In the genomic region with DNA sequence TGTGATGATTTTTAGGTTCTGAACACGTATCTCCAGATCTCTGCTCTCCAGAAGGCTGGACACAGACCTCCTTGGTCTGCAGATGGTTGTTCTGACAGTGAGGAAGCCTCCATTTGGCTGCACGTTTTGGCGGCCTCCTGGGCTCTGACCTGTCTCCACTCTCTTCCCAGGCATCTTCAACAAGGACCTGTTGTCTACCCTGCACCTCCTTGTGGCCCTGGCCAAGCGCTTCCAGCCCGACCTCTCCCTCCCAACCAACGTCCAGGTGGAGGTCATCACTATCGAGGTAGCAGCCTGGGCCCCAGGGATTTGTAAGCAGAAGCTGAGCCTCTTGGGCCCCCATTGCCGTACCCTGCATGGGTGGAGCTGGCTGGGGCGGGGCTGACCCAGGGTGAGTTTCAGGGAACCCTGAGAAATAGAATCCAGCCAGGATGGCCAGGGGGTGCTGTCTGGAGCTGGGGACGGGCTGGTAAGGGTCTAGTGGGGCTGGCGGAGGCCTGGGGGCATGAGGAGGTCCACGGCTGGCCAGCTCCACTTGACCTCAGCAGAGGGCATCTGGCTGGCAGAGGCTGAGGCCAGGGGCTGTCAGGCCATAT, we compare ENCODE assay signal across 18 cellular contexts. TPM values are rescaled to one million over a fixed set of nuclear protein-coding genes. Genes with fewer than 3 reads are reported as not detected.
DNase-seq lines count a peak whose midpoint lies in the region; ATAC-seq and TF ChIP-seq lines count a peak whose summit lies in the region.
"Had no signal": no experiment of that assay in that cellular context is flagged by ENCODE, and none has a peak within 500 bp of the region (broad histone marks: within the 10 kb centered on the region; RNA-seq: fewer than 3 reads in every experiment).

No MANE protein-coding gene starts in this region.

- no peak for DNase-seq in activated naive CD4-positive, alpha-beta T cell treated with anti-CD3 and anti-CD28 coated beads, Interleukin-2, amount 10 ng/mL, durations not matched to agents 7 days and 5 days
- no peak for DNase-seq in activated naive CD4-positive, alpha-beta T cell treated with anti-CD3 and anti-CD28 coated beads, Interleukin-2, amount 50 U/mL, for 72 hours (ENCODE audit: low spot score in 2 of 2)
- DNase-seq in T-helper 17 cell (no peak), mesenteric fat pad (ENCODE audit: low spot score) (peak; percentile 83), D341Med (ENCODE audit: low spot score) (no peak), colonic mucosa (no peak), activated gamma-delta T cell treated with Interleukin-2 at 50 U/mL for 16 hours (no peak)
- DNase-seq: KBM-7, NCI-H1417 treated with DMSO at 0.1 percent for 48 hours, NCI-H2029 treated with DMSO at 0.1 percent for 48 hours, NCI-H524, Right ventricle myocardium superior had no signal

- no peak for TF ChIP-seq CTCF in colonic mucosa (IDR thresholded peaks at IDR 0.05)

- H3K27me3 ChIP-seq in colonic mucosa, result no peaks in the 10 kb centered on the region
- H3K27me3 ChIP-seq: Peyer's patch had no signal

- H3K9me3 Mint-ChIP-seq in activated naive CD4-positive, alpha-beta T cell treated with anti-CD3 and anti-CD28 coated beads, Interleukin-2, amount 10 ng/mL, durations not matched to agents 7 days and 5 days, result no peaks in the 10 kb centered on the region
- H3K9me3 Mint-ChIP-seq in activated naive CD4-positive, alpha-beta T cell treated with anti-CD3 and anti-CD28 coated beads, Interleukin-2, amount 50 U/mL, for 72 hours, result no peaks in the 10 kb centered on the region

- H3K27ac ChIP-seq in colonic mucosa, result no peak overlapping the region
- H3K27ac ChIP-seq: C4-2B, Peyer's patch, SK-N-MC had no signal

- no peaks in the 10 kb centered on the region for H3K27me3 Mint-ChIP-seq in activated naive CD4-positive, alpha-beta T cell treated with anti-CD3 and anti-CD28 coated beads, Interleukin-2, amount 10 ng/mL, durations not matched to agents 7 days and 5 days
- H3K27me3 Mint-ChIP-seq in T-helper 17 cell, result no peaks in the 10 kb centered on the region

- intact Hi-C loops in colonic mucosa (cut with DNase I), result no loop called here

- no peaks in the 10 kb centered on the region for H3K36me3 ChIP-seq in colonic mucosa
- H3K36me3 ChIP-seq: HAP-1, Peyer's patch had no signal

- no peaks in the 10 kb centered on the region for H3K4me1 ChIP-seq in colonic mucosa
- H3K4me1 ChIP-seq: HAP-1 had no signal

- H3K4me3 ChIP-seq in colonic mucosa, result no peak overlapping the region
- H3K4me3 ChIP-seq: HAP-1, Peyer's patch, SK-N-MC had no signal

- H3K36me3 Mint-ChIP-seq in activated naive CD4-positive, alpha-beta T cell treated with anti-CD3 and anti-CD28 coated beads, Interleukin-2, amount 10 ng/mL, durations not matched to agents 7 days and 5 days, result peaks cover 39% of the 10 kb centered on the region
- H3K36me3 Mint-ChIP-seq in activated naive CD4-positive, alpha-beta T cell treated with anti-CD3 and anti-CD28 coated beads, Interleukin-2, amount 50 U/mL, for 72 hours, result peaks cover 14 to 24% of the 10 kb centered on the region in 2 donors
- H3K36me3 Mint-ChIP-seq in T-helper 17 cell (ENCODE audit: low read depth), result peaks cover 7% of the 10 kb centered on the region

- ATAC-seq in activated naive CD4-positive, alpha-beta T cell treated with anti-CD3 and anti-CD28 coated beads, Interleukin-2, amount 50 U/mL, for 72 hours, result no peak
- ATAC-seq in T-helper 17 cell, result no peak
- ATAC-seq in HG02840 (IDR thresholded peaks at IDR 0.05; ENCODE audit: low FRiP score, unreplicated experiment), result no peak

- peaks cover 39% of the 10 kb centered on the region for H3K4me1 Mint-ChIP-seq in activated naive CD4-positive, alpha-beta T cell treated with anti-CD3 and anti-CD28 coated beads, Interleukin-2, amount 10 ng/mL, durations not matched to agents 7 days and 5 days
- H3K4me1 Mint-ChIP-seq in T-helper 17 cell, result peaks cover 35% of the 10 kb centered on the region

- no peak overlapping the region for H3K9ac ChIP-seq in colonic mucosa (ENCODE audit: low read depth in 2 of 2, low read length in 2 of 2)

- CTCF ChIA-PET in activated naive CD4-positive, alpha-beta T cell treated with anti-CD3 and anti-CD28 coated beads, Interleukin-2, amount 10 ng/mL, durations not matched to agents 7 days and 5 days (lab: Charles Lee), result interaction anchor here (1.6 kb wide), 1 partner anchor 9 kb away, joined by 4 read pairs; no protein-coding TSS in a partner anchor

- H3K9me3 ChIP-seq in T-helper 17 cell (ENCODE audit: control insufficient read depth, low read length, poor library complexity, severe bottlenecking), result no peaks in the 10 kb centered on the region
- no peaks in the 10 kb centered on the region for H3K9me3 ChIP-seq in colonic mucosa
- H3K9me3 ChIP-seq: HAP-1, Peyer's patch had no signal

- no peak overlapping the region for H3K4me3 Mint-ChIP-seq in activated naive CD4-positive, alpha-beta T cell treated with anti-CD3 and anti-CD28 coated beads, Interleukin-2, amount 10 ng/mL, durations not matched to agents 7 days and 5 days
- H3K4me3 Mint-ChIP-seq in T-helper 17 cell, result no peak overlapping the region

- H3K27ac Mint-ChIP-seq in activated naive CD4-positive, alpha-beta T cell treated with anti-CD3 and anti-CD28 coated beads, Interleukin-2, amount 10 ng/mL, durations not matched to agents 7 days and 5 days, result peak overlapping the region; percentile 72
- no peak overlapping the region for H3K27ac Mint-ChIP-seq in activated naive CD4-positive, alpha-beta T cell treated with anti-CD3 and anti-CD28 coated beads, Interleukin-2, amount 50 U/mL, for 72 hours
- peak overlapping the region; percentile 68 for H3K27ac Mint-ChIP-seq in T-helper 17 cell

RNA-seq across cellular contexts. Expression of a gene that starts 9.8 kb away (rescaled TPM):
- total RNA-seq in activated naive CD4-positive, alpha-beta T cell treated with anti-CD3 and anti-CD28 coated beads, Interleukin-2, amount 50 U/mL, for 72 hours, result 10 to 100 TPM; 55.5 to 85.1 TPM
- 10 to 100 TPM; 89.1 to 94.7 TPM for total RNA-seq in T-helper 17 cell
- total RNA-seq in mesenteric fat pad, result 23.0 TPM
- 1 to 10 TPM; 2.4 to 4.1 TPM for total RNA-seq in colonic mucosa
- total RNA-seq: A172 had no signal

Comparison
In these comparisons a context has a peak if more than half of its experiments do, and no peak if none do; other contexts are left out.
1. H3K27ac Mint-ChIP-seq: peak in activated naive CD4-positive, alpha-beta T cell treated with anti-CD3 and anti-CD28 coated beads, Interleukin-2, amount 10 ng/mL, durations not matched to agents 7 days and 5 days (single experiment) and T-helper 17 cell (single experiment); none in activated naive CD4-positive, alpha-beta T cell treated with anti-CD3 and anti-CD28 coated beads, Interleukin-2, amount 50 U/mL, for 72 hours (0 of 2).